40 cellular contexts compared by ENCODE assay signal in genomic region chr16:55521792-55522191, GRCh38. TPM values are rescaled to one million over a fixed set of nuclear protein-coding genes. Genes with fewer than 3 reads are reported as not detected.
"Had no signal": no experiment of that assay in that cellular context is flagged by ENCODE, and none has a peak within 500 bp of the region (broad histone marks: within the 10 kb centered on the region; RNA-seq: fewer than 3 reads in every experiment).

No MANE protein-coding gene starts in this region.

- H3K36me3 ChIP-seq: adrenal gland, ascending aorta, brain microvascular endothelial cell, breast epithelium, cardiac muscle cell had no signal

- DNase-seq: activated effector memory CD4-positive, alpha-beta T cell treated with anti-CD3 and anti-CD28 coated beads, Interleukin-2, amount 50 U/mL, for 16 hours; activated effector memory CD4-positive, alpha-beta T cell treated with Interleukin-2 at 50 U/mL for 16 hours; activated gamma-delta T cell; activated gamma-delta T cell treated with Interleukin-2 at 50 U/mL for 16 hours; activated naive CD4-positive, alpha-beta T cell; activated naive CD4-positive, alpha-beta T cell treated with anti-CD3 and anti-CD28 coated beads for 36 hours; activated naive CD4-positive, alpha-beta T cell treated with anti-CD3 and anti-CD28 coated beads, Interleukin-2, amount 10 ng/mL, durations not matched to agents 7 days and 5 days; activated naive CD4-positive, alpha-beta T cell treated with anti-CD3 and anti-CD28 coated beads, Interleukin-2, amount 50 U/mL, for 16 hours; activated naive CD4-positive, alpha-beta T cell treated with Interleukin-2 at 50 U/mL for 16 hours; activated naive CD8-positive, alpha-beta T cell treated with anti-CD3 and anti-CD28 coated beads for 36 hours; activated naive CD8-positive, alpha-beta T cell treated with anti-CD3 and anti-CD28 coated beads, Interleukin-2, amount 10 ng/mL, durations not matched to agents 7 days and 5 days; activated naive CD8-positive, alpha-beta T cell treated with anti-CD3 and anti-CD28 coated beads, Interleukin-2, amount 50 U/mL, for 24 hours; activated T-cell treated with anti-CD3 and anti-CD28 coated beads, Interleukin-2, amount 50 U/mL, for 1 hour; activated T-cell treated with anti-CD3 and anti-CD28 coated beads, Interleukin-2, amount 50 U/mL, for 24 hours; activated T-cell treated with anti-CD3 and anti-CD28 coated beads, Interleukin-2, amount 50 U/mL, for 4 hours; activated T-cell treated with anti-CD3 and anti-CD28 coated beads, Interleukin-2, amount 50 U/mL, for 48 hours; activated T-cell treated with anti-CD3 and anti-CD28 coated beads, Interleukin-2, amount 50 U/mL, for 72 hours; adrenal gland; amniotic stem cell; amygdala; anterior cingulate cortex; aorta; body of pancreas; brain microvascular endothelial cell; caudate nucleus; central memory CD4-positive, alpha-beta T cell; cerebellar nuclear complex had no signal

- H3K27me3 ChIP-seq: adrenal gland, ascending aorta, body of pancreas, brain microvascular endothelial cell, breast epithelium, cardiac muscle cell had no signal

- ATAC-seq: activated naive CD4-positive, alpha-beta T cell treated with anti-CD3 and anti-CD28 coated beads, Interleukin-2, amount 50 U/mL, for 72 hours; activated naive CD8-positive, alpha-beta T cell treated with anti-CD3 and anti-CD28 coated beads, Interleukin-2, amount 50 U/mL, for 24 hours; activated T-cell treated with anti-CD3 and anti-CD28 coated beads, Interleukin-2, amount 50 U/mL, for 4 hours; activated T-cell treated with anti-CD3 and anti-CD28 coated beads, Interleukin-2, amount 50 U/mL, for 72 hours; activated T-helper 17 cell treated with anti-CD3 and anti-CD28 coated beads, Interleukin-2, amount 50 U/mL, for 72 hours; body of pancreas had no signal

- FAIRE-seq: astrocyte, bronchial epithelial cell had no signal

- H3K4me3 ChIP-seq: adrenal gland, ascending aorta, body of pancreas, breast epithelium, cardiac muscle cell had no signal

- H3K4me1 Mint-ChIP-seq: activated naive CD4-positive, alpha-beta T cell treated with anti-CD3 and anti-CD28 coated beads, Interleukin-2, amount 10 ng/mL, durations not matched to agents 7 days and 5 days; activated naive CD4-positive, alpha-beta T cell treated with anti-CD3 and anti-CD28 coated beads, Interleukin-2, amount 50 U/mL, for 24 hours; activated naive CD8-positive, alpha-beta T cell treated with anti-CD3 and anti-CD28 coated beads for 36 hours; activated naive CD8-positive, alpha-beta T cell treated with anti-CD3 and anti-CD28 coated beads, Interleukin-2, amount 10 ng/mL, durations not matched to agents 7 days and 5 days; activated naive CD8-positive, alpha-beta T cell treated with anti-CD3 and anti-CD28 coated beads, Interleukin-2, amount 50 U/mL, for 24 hours; activated T-helper 17 cell treated with anti-CD3 and anti-CD28 coated beads, Interleukin-2, amount 50 U/mL, for 72 hours; brain; central memory CD8-positive, alpha-beta T cell had no signal

- H3K27ac Mint-ChIP-seq: activated naive CD4-positive, alpha-beta T cell treated with anti-CD3 and anti-CD28 coated beads for 36 hours; activated naive CD4-positive, alpha-beta T cell treated with anti-CD3 and anti-CD28 coated beads, Interleukin-2, amount 10 ng/mL, durations not matched to agents 7 days and 5 days; activated naive CD4-positive, alpha-beta T cell treated with anti-CD3 and anti-CD28 coated beads, Interleukin-2, amount 50 U/mL, for 24 hours; activated naive CD4-positive, alpha-beta T cell treated with anti-CD3 and anti-CD28 coated beads, Interleukin-2, amount 50 U/mL, for 72 hours; activated naive CD8-positive, alpha-beta T cell; activated naive CD8-positive, alpha-beta T cell treated with anti-CD3 and anti-CD28 coated beads for 36 hours; activated naive CD8-positive, alpha-beta T cell treated with anti-CD3 and anti-CD28 coated beads, Interleukin-2, amount 10 ng/mL, durations not matched to agents 7 days and 5 days; activated naive CD8-positive, alpha-beta T cell treated with anti-CD3 and anti-CD28 coated beads, Interleukin-2, amount 50 U/mL, for 24 hours; activated T-cell treated with anti-CD3 and anti-CD28 coated beads, Interleukin-2, amount 50 U/mL, for 24 hours; activated T-cell treated with anti-CD3 and anti-CD28 coated beads, Interleukin-2, amount 50 U/mL, for 72 hours; activated T-helper 1 cell treated with anti-CD3 and anti-CD28 coated beads, Interleukin-12 subunit alpha, Interleukin-12 subunit beta, Interleukin-2, Interleukin-4 antibody, amounts not matched to agents 30 ng/mL and 10 ng/mL and 1 ng/mL, durations not matched to agents 14 hours and 24 hours and 36 hours; activated T-helper 17 cell treated with anti-CD3 and anti-CD28 coated beads, Interleukin-2, amount 50 U/mL, for 72 hours; activated T-helper 2 cell treated with anti-CD3 and anti-CD28 coated beads, Interferon-gamma antibody, Interleukin-2, Interleukin-4, amounts not matched to agents 10 μg/mL and 5 μg/mL and 100 μg/mL, durations not matched to agents 14 hours and 24 hours and 36 hours; brain had no signal

- H3K4me1 ChIP-seq: ascending aorta, body of pancreas, breast epithelium had no signal

- H3K27ac ChIP-seq: adrenal gland, ascending aorta, body of pancreas, brain microvascular endothelial cell, breast epithelium, cardiac muscle cell had no signal

- H3K36me3 Mint-ChIP-seq: activated naive CD4-positive, alpha-beta T cell treated with anti-CD3 and anti-CD28 coated beads, Interleukin-2, amount 10 ng/mL, durations not matched to agents 7 days and 5 days; activated naive CD4-positive, alpha-beta T cell treated with anti-CD3 and anti-CD28 coated beads, Interleukin-2, amount 50 U/mL, for 24 hours; activated naive CD4-positive, alpha-beta T cell treated with anti-CD3 and anti-CD28 coated beads, Interleukin-2, amount 50 U/mL, for 72 hours; activated naive CD8-positive, alpha-beta T cell; activated naive CD8-positive, alpha-beta T cell treated with anti-CD3 and anti-CD28 coated beads for 36 hours; activated naive CD8-positive, alpha-beta T cell treated with anti-CD3 and anti-CD28 coated beads, Interleukin-2, amount 10 ng/mL, durations not matched to agents 7 days and 5 days; brain had no signal

- H3K27me3 Mint-ChIP-seq: activated naive CD4-positive, alpha-beta T cell treated with anti-CD3 and anti-CD28 coated beads, Interleukin-2, amount 10 ng/mL, durations not matched to agents 7 days and 5 days; activated naive CD4-positive, alpha-beta T cell treated with anti-CD3 and anti-CD28 coated beads, Interleukin-2, amount 50 U/mL, for 24 hours; activated naive CD8-positive, alpha-beta T cell treated with anti-CD3 and anti-CD28 coated beads for 36 hours; activated T-cell treated with anti-CD3 and anti-CD28 coated beads, Interleukin-2, amount 50 U/mL, for 24 hours had no signal

- H3K9me3 Mint-ChIP-seq: central memory CD8-positive, alpha-beta T cell had no signal

- H3K4me3 Mint-ChIP-seq: activated naive CD4-positive, alpha-beta T cell treated with anti-CD3 and anti-CD28 coated beads for 36 hours; activated naive CD4-positive, alpha-beta T cell treated with anti-CD3 and anti-CD28 coated beads, Interleukin-2, amount 10 ng/mL, durations not matched to agents 7 days and 5 days; activated naive CD4-positive, alpha-beta T cell treated with anti-CD3 and anti-CD28 coated beads, Interleukin-2, amount 50 U/mL, for 24 hours; activated naive CD8-positive, alpha-beta T cell; activated naive CD8-positive, alpha-beta T cell treated with anti-CD3 and anti-CD28 coated beads for 36 hours; activated naive CD8-positive, alpha-beta T cell treated with anti-CD3 and anti-CD28 coated beads, Interleukin-2, amount 10 ng/mL, durations not matched to agents 7 days and 5 days; activated naive CD8-positive, alpha-beta T cell treated with anti-CD3 and anti-CD28 coated beads, Interleukin-2, amount 50 U/mL, for 24 hours; activated T-cell treated with anti-CD3 and anti-CD28 coated beads, Interleukin-2, amount 50 U/mL, for 24 hours; activated T-cell treated with anti-CD3 and anti-CD28 coated beads, Interleukin-2, amount 50 U/mL, for 4 hours; activated T-cell treated with anti-CD3 and anti-CD28 coated beads, Interleukin-2, amount 50 U/mL, for 72 hours; activated T-helper 1 cell treated with anti-CD3 and anti-CD28 coated beads, Interleukin-12 subunit alpha, Interleukin-12 subunit beta, Interleukin-2, Interleukin-4 antibody, amounts not matched to agents 30 ng/mL and 10 ng/mL and 1 ng/mL, durations not matched to agents 14 hours and 24 hours and 36 hours; activated T-helper 17 cell treated with anti-CD3 and anti-CD28 coated beads, Interleukin-2, amount 50 U/mL, for 72 hours; brain; central memory CD8-positive, alpha-beta T cell had no signal

RNA-seq across cellular contexts. Expression of gene MMP2, which starts 42.8 kb away (rescaled TPM):
- total RNA-seq: activated naive CD4-positive, alpha-beta T cell treated with anti-CD3 and anti-CD28 coated beads for 36 hours; activated naive CD4-positive, alpha-beta T cell treated with anti-CD3 and anti-CD28 coated beads, Interleukin-2, amount 50 U/mL, for 72 hours; activated naive CD8-positive, alpha-beta T cell treated with anti-CD3 and anti-CD28 coated beads for 36 hours; activated T-cell treated with anti-CD3 and anti-CD28 coated beads, Interleukin-2, amount 50 U/mL, for 72 hours; activated T-helper 1 cell treated with anti-CD3 and anti-CD28 coated beads, Interleukin-12 subunit alpha, Interleukin-12 subunit beta, Interleukin-2, Interleukin-4 antibody, amounts not matched to agents 30 ng/mL and 10 ng/mL and 1 ng/mL, durations not matched to agents 14 hours and 24 hours and 36 hours; activated T-helper 17 cell treated with anti-CD3 and anti-CD28 coated beads, Interleukin-2, amount 50 U/mL, for 72 hours had no signal

RNA-seq across cellular contexts. Expression of gene CAPNS2, which starts 44.7 kb away (rescaled TPM):
- total RNA-seq: activated naive CD4-positive, alpha-beta T cell treated with anti-CD3 and anti-CD28 coated beads for 36 hours; activated naive CD4-positive, alpha-beta T cell treated with anti-CD3 and anti-CD28 coated beads, Interleukin-2, amount 50 U/mL, for 72 hours; activated naive CD8-positive, alpha-beta T cell treated with anti-CD3 and anti-CD28 coated beads for 36 hours; activated naive CD8-positive, alpha-beta T cell treated with anti-CD3 and anti-CD28 coated beads, Interleukin-2, amount 10 ng/mL, durations not matched to agents 7 days and 5 days; activated T-cell treated with anti-CD3 and anti-CD28 coated beads, Interleukin-2, amount 50 U/mL, for 4 hours; activated T-cell treated with anti-CD3 and anti-CD28 coated beads, Interleukin-2, amount 50 U/mL, for 72 hours; activated T-helper 1 cell treated with anti-CD3 and anti-CD28 coated beads, Interleukin-12 subunit alpha, Interleukin-12 subunit beta, Interleukin-2, Interleukin-4 antibody, amounts not matched to agents 30 ng/mL and 10 ng/mL and 1 ng/mL, durations not matched to agents 14 hours and 24 hours and 36 hours; activated T-helper 17 cell treated with anti-CD3 and anti-CD28 coated beads, Interleukin-2, amount 50 U/mL, for 72 hours; activated T-helper 2 cell treated with anti-CD3 and anti-CD28 coated beads, Interferon-gamma antibody, Interleukin-2, Interleukin-4, amounts not matched to agents 10 μg/mL and 5 μg/mL and 100 μg/mL, durations not matched to agents 14 hours and 24 hours and 36 hours; ascending aorta; cardiac muscle cell had no signal
- polyA plus RNA-seq: aorta, cardiac muscle cell had no signal
